ENCODE assay signal across 25 cellular contexts in genomic region chr10:68121862-68122261, GRCh38. TPM values are rescaled to one million over a fixed set of nuclear protein-coding genes. Genes with fewer than 3 reads are reported as not detected.
DNase-seq lines count a peak whose midpoint lies in the region; ATAC-seq, FAIRE-seq and TF ChIP-seq lines count a peak whose summit lies in the region.
"Had no signal": no experiment of that assay in that cellular context is flagged by ENCODE, and none has a peak within 500 bp of the region (broad histone marks: within the 10 kb centered on the region; RNA-seq: fewer than 3 reads in every experiment).

No MANE protein-coding gene starts in this region.

- H3K79me2 ChIP-seq in HepG2 (ENCODE audit: insufficient read depth, low read length): no peaks in the 10 kb centered on the region

- H3K4me1 Mint-ChIP-seq in activated CD8-positive, alpha-beta T cell treated with anti-CD3 and anti-CD28 coated beads, Interleukin-2, amount 10 ng/mL, durations not matched to agents 7 days and 5 days (ENCODE audit: low read depth): no peaks in the 10 kb centered on the region

- H3K9ac ChIP-seq in SK-N-MC (ENCODE audit: insufficient read length) (no peak overlapping the region), HepG2 (ENCODE audit: insufficient read depth, low read depth, low read length) (no peak overlapping the region)

- H3K4me2 ChIP-seq in HepG2 (ENCODE audit: low read depth, low read length): no peak overlapping the region

- no peak for TF ChIP-seq RAD21 in HepG2 (CRISPR knock-in tag; IDR thresholded peaks at IDR 0.05)

- in situ Hi-C loops in HepG2 (cut with HindIII; ENCODE audit: extremely low pct_ligation_motif_present, low pct_unique_long_range_greater_than_20kb): no loop called here
- in situ Hi-C loops in G401 (cut with HindIII; ENCODE audit: low sequenced_read_pairs): no loop called here

- H3K27ac Mint-ChIP-seq in activated CD8-positive, alpha-beta T cell treated with anti-CD3 and anti-CD28 coated beads, Interleukin-2, amount 10 ng/mL, durations not matched to agents 7 days and 5 days: no peak overlapping the region

- 0 out of 5 replicates have a peak, but pooled peaks cover 0 to 2% of the 10 kb centered on the region in 2 experiments for H3K27me3 ChIP-seq in HepG2 (ENCODE audit: control insufficient read depth in 1 of 2, insufficient read depth in 2 of 2, low read length in 2 of 2)
- H3K27me3 ChIP-seq: suprapubic skin, uterus had no signal

- 53% methylated on average over 9 of the region's 9 CpGs for WGBS in HepG2 (ENCODE audit: low lambda C conversion rate)

- no peaks in the 10 kb centered on the region for H3K4me1 ChIP-seq in HepG2 (ENCODE audit: insufficient read depth, low read length)
- H3K4me1 ChIP-seq: lower lobe of right lung, suprapubic skin, uterus had no signal

- H3K9me3 Mint-ChIP-seq in activated CD8-positive, alpha-beta T cell treated with anti-CD3 and anti-CD28 coated beads, Interleukin-2, amount 10 ng/mL, durations not matched to agents 7 days and 5 days (ENCODE audit: insufficient read depth): no peaks in the 10 kb centered on the region

- POLR2A ChIA-PET in activated CD8-positive, alpha-beta T cell treated with anti-CD3 and anti-CD28 coated beads, Interleukin-2, amount 10 ng/mL, durations not matched to agents 7 days and 5 days (lab: Charles Lee): no interaction called here
- POLR2A ChIA-PET in HepG2 (lab: Yijun Ruan, JAX): no interaction called here

- no peak for FAIRE-seq in HepG2 (lab: Jason Lieb, UNC)
- FAIRE-seq: frontal cortex, keratinocyte had no signal

- no peak overlapping the region for H3K4me3 Mint-ChIP-seq in activated CD8-positive, alpha-beta T cell treated with anti-CD3 and anti-CD28 coated beads, Interleukin-2, amount 10 ng/mL, durations not matched to agents 7 days and 5 days

- no TSS peak for BruUV-seq in HepG2 (replicated peaks; lab: Mats Ljungman, UMichigan)

- intact Hi-C loops in left ventricle myocardium superior (cut with micrococcal nuclease): no loop called here
- intact Hi-C loops in sciatic nerve (cut with DNase I): no loop called here
- intact Hi-C loops in HepG2 (cut with micrococcal nuclease; ENCODE audit: unreplicated experiment): no loop called here

- H2AFZ ChIP-seq in HepG2 (ENCODE audit: low read length): no peak overlapping the region

- H3K36me3 ChIP-seq in SK-N-MC (ENCODE audit: insufficient read depth, low read length) (no peaks in the 10 kb centered on the region), HepG2 (replicated peaks in 1 of 2; ENCODE audit: control insufficient read depth in 1 of 2, insufficient read depth in 2 of 2, low read length in 2 of 2) (no peaks in the 10 kb centered on the region)
- H3K36me3 ChIP-seq: lower lobe of right lung, suprapubic skin, uterus had no signal

- ATAC-seq in left ventricle myocardium superior (peak; percentile 33), sciatic nerve (peak; percentile 82), HepG2 (no peak)
- ATAC-seq in activated CD8-positive, alpha-beta T cell treated with anti-CD3 and anti-CD28 coated beads, Interleukin-2, amount 10 ng/mL, durations not matched to agents 7 days and 5 days: no peak
- ATAC-seq: lower lobe of right lung had no signal

- CTCF ChIA-PET in activated CD8-positive, alpha-beta T cell treated with anti-CD3 and anti-CD28 coated beads, Interleukin-2, amount 10 ng/mL, durations not matched to agents 7 days and 5 days (lab: Charles Lee): no interaction called here
- CTCF ChIA-PET in HepG2 (lab: Yijun Ruan, JAX; ENCODE audit: low intra/inter-chr PET ratio, low total read pairs): no interaction called here

- H3K27ac ChIP-seq in SK-N-MC: peak overlapping the region; percentile 73
- no peak overlapping the region for H3K27ac ChIP-seq in HepG2 (ENCODE audit: extremely low read length, insufficient read depth, low read length)
- H3K27ac ChIP-seq: C4-2B, epithelial cell of prostate, lower lobe of right lung, RWPE1, suprapubic skin, uterus had no signal

- TF ChIP-seq EP300 in HepG2 (IDR thresholded peaks at IDR 0.05; ENCODE audit: low read depth in 2 of 2, low read length in 2 of 2): no peak
- TF ChIP-seq EP300 in HepG2 (CRISPR knock-in tag; IDR thresholded peaks at IDR 0.05; ENCODE audit: borderline replicate concordance): no peak

- H3K36me3 Mint-ChIP-seq in activated CD8-positive, alpha-beta T cell treated with anti-CD3 and anti-CD28 coated beads, Interleukin-2, amount 10 ng/mL, durations not matched to agents 7 days and 5 days (ENCODE audit: low read depth): no peaks in the 10 kb centered on the region

- peaks cover 17% of the 10 kb centered on the region for H3K27me3 Mint-ChIP-seq in activated CD8-positive, alpha-beta T cell treated with anti-CD3 and anti-CD28 coated beads, Interleukin-2, amount 10 ng/mL, durations not matched to agents 7 days and 5 days (ENCODE audit: low read depth)

- DNase-seq in GM03348 (ENCODE audit: low spot score) (peak; percentile 12), SK-N-MC (ENCODE audit: low read depth, low spot score) (no peak), left ventricle myocardium superior (no peak), sciatic nerve (ENCODE audit: low spot score) (no peak), ureter (ENCODE audit: low spot score) (no peak), HepG2 (ENCODE audit: low spot score) (no peak), G401 (ENCODE audit: low spot score) (no peak)
- no peak for DNase-seq in activated CD8-positive, alpha-beta T cell treated with anti-CD3 and anti-CD28 coated beads, Interleukin-2, amount 10 ng/mL, durations not matched to agents 7 days and 5 days
- DNase-seq: activated CD4-positive, alpha-beta T cell treated with anti-CD3 and anti-CD28 coated beads for 1 hour; activated naive CD4-positive, alpha-beta T cell treated with anti-CD3 and anti-CD28 coated beads, Interleukin-2, amount 50 U/mL, for 16 hours; aorta; cerebellar nuclear complex; lower lobe of right lung; MM.1S; NCI-H1436; NCI-H510A treated with DMSO at 0.1 percent for 48 hours; nucleus accumbens; retina; uterus had no signal

- TF ChIP-seq POLR2A in HepG2 (IDR thresholded peaks at IDR 0.05; ENCODE audit: insufficient read depth in 1 of 2, low read depth in 2 of 2, low read length in 2 of 2): no peak

- H3K4me3 ChIP-seq in SK-N-MC: no peak overlapping the region
- no peak overlapping the region for H3K4me3 ChIP-seq in HepG2 (replicated peaks in 1 of 3; ENCODE audit: insufficient read depth in 1 of 3, low read depth in 2 of 3, low read length in 3 of 3)
- H3K4me3 ChIP-seq: lower lobe of right lung, suprapubic skin, uterus had no signal

- no peak for TF ChIP-seq CTCF in HepG2 (CRISPR knock-in tag; IDR thresholded peaks at IDR 0.05)

- no peaks in the 10 kb centered on the region for H3K9me3 ChIP-seq in SK-N-MC (ENCODE audit: low read depth, low read length)
- H3K9me3 ChIP-seq in HepG2 (ENCODE audit: low read length): no peaks in the 10 kb centered on the region
- H3K9me3 ChIP-seq: lower lobe of right lung, suprapubic skin, uterus had no signal

- H4K20me1 ChIP-seq in HepG2 (ENCODE audit: insufficient read depth, low read length): no peaks in the 10 kb centered on the region

RNA-seq across cellular contexts. Expression of gene MYPN, which starts 12.6 kb away (rescaled TPM):
- total RNA-seq in left ventricle myocardium superior (107 TPM), sciatic nerve (0.13 TPM), ureter (0.08 TPM), HepG2 (2016; rRNA removed; fragmentation: Illumina TruSeq; extraction: Trizol) (not detected in 2 replicates)
- total RNA-seq in activated CD8-positive, alpha-beta T cell treated with anti-CD3 and anti-CD28 coated beads, Interleukin-2, amount 10 ng/mL, durations not matched to agents 7 days and 5 days: not detected
- not detected in 2 replicates for total RNA-seq in HepG2 (2016; cell fraction: cytosol; rRNA removed; fragmentation: Illumina TruSeq; extraction: Trizol; ENCODE audit: low read depth)
- 0.04 TPM in 1 of 2 replicates, not detected in the other for total RNA-seq in HepG2 (2016; cell fraction: insoluble cytoplasmic fraction; rRNA removed; fragmentation: Illumina TruSeq; extraction: Trizol)
- total RNA-seq in HepG2 (2016; cell fraction: membrane; rRNA removed; fragmentation: Illumina TruSeq; extraction: Trizol): not detected in 2 replicates
- total RNA-seq in HepG2 (2016; cell fraction: nucleus; rRNA removed; fragmentation: Illumina TruSeq; extraction: Trizol): not detected in 2 replicates
- polyA plus RNA-seq in HepG2 (2011; rRNA removed): 0.01 TPM in 1 of 2 replicates, not detected in the other
- 0.01 TPM in 1 of 2 replicates, not detected in the other for polyA plus RNA-seq in HepG2 (2011; cell fraction: cytosol; rRNA removed)
- polyA plus RNA-seq in HepG2 (2011; cell fraction: nucleus; rRNA removed): not detected in 2 replicates
- polyA plus RNA-seq in HepG2 (2012): not detected in 2 replicates
- polyA plus RNA-seq in HepG2 (2016; cell fraction: cytosol; fragmentation: Illumina TruSeq; extraction: Trizol; ENCODE audit: low read depth): not detected in 2 replicates
- not detected in 2 replicates for polyA plus RNA-seq in HepG2 (2016; cell fraction: insoluble cytoplasmic fraction; fragmentation: Illumina TruSeq; extraction: Trizol; ENCODE audit: low read depth)
- not detected in 2 replicates for polyA plus RNA-seq in HepG2 (2016; cell fraction: membrane; fragmentation: Illumina TruSeq; extraction: Trizol; ENCODE audit: low read depth)
- polyA plus RNA-seq in HepG2 (2016; cell fraction: nucleus; fragmentation: Illumina TruSeq; extraction: Trizol; ENCODE audit: insufficient read depth, low read depth): not detected in 2 replicates
- polyA minus RNA-seq in HepG2 (2011; rRNA and poly(A)+ RNA removed; ENCODE audit: low replicate concordance): 77.2 TPM in 1 of 2 replicates, not detected in the other
- polyA minus RNA-seq in HepG2 (2011; cell fraction: cytosol; rRNA and poly(A)+ RNA removed): 0.18 and 0.20 TPM in 2 replicates
- polyA minus RNA-seq in HepG2 (2011; cell fraction: nucleus; rRNA and poly(A)+ RNA removed): 0.12 and 0.26 TPM in 2 replicates
- total RNA-seq in G401 (2014; rRNA removed; shearing (Covaris generic)): 0.06 TPM in 1 of 2 replicates, not detected in the other
- total RNA-seq: frontal cortex, lower lobe of right lung, uterus had no signal

RNA-seq across cellular contexts. Expression of gene HERC4, which starts 46.8 kb away (rescaled TPM):
- 28.3 TPM for total RNA-seq in left ventricle myocardium superior
- 95.1 TPM for total RNA-seq in sciatic nerve
- total RNA-seq in ureter: 79.5 TPM
- 10 to 100 TPM; 48.8 to 50.1 TPM for total RNA-seq in activated CD8-positive, alpha-beta T cell treated with anti-CD3 and anti-CD28 coated beads, Interleukin-2, amount 10 ng/mL, durations not matched to agents 7 days and 5 days
- 20.0 and 20.2 TPM in 2 replicates for total RNA-seq in HepG2 (2016; rRNA removed; fragmentation: Illumina TruSeq; extraction: Trizol)
- 13.3 and 16.7 TPM in 2 replicates for total RNA-seq in HepG2 (2016; cell fraction: cytosol; rRNA removed; fragmentation: Illumina TruSeq; extraction: Trizol; ENCODE audit: low read depth)
- 19.5 and 21.2 TPM in 2 replicates for total RNA-seq in HepG2 (2016; cell fraction: insoluble cytoplasmic fraction; rRNA removed; fragmentation: Illumina TruSeq; extraction: Trizol)
- total RNA-seq in HepG2 (2016; cell fraction: membrane; rRNA removed; fragmentation: Illumina TruSeq; extraction: Trizol): 12.0 and 14.9 TPM in 2 replicates
- 40.9 and 41.7 TPM in 2 replicates for total RNA-seq in HepG2 (2016; cell fraction: nucleus; rRNA removed; fragmentation: Illumina TruSeq; extraction: Trizol)
- polyA plus RNA-seq in HepG2 (2011; rRNA removed): 9.8 and 10.1 TPM in 2 replicates
- polyA plus RNA-seq in HepG2 (2011; cell fraction: cytosol; rRNA removed): 2.5 and 4.7 TPM in 2 replicates
- 12.8 and 18.8 TPM in 2 replicates for polyA plus RNA-seq in HepG2 (2011; cell fraction: nucleus; rRNA removed)
- polyA plus RNA-seq in HepG2 (2012): 15.3 and 17.7 TPM in 2 replicates
- 1.1 and 1.4 TPM in 2 replicates for polyA plus RNA-seq in HepG2 (2016; cell fraction: cytosol; fragmentation: Illumina TruSeq; extraction: Trizol; ENCODE audit: low read depth)
- 14.6 and 14.9 TPM in 2 replicates for polyA plus RNA-seq in HepG2 (2016; cell fraction: insoluble cytoplasmic fraction; fragmentation: Illumina TruSeq; extraction: Trizol; ENCODE audit: low read depth)
- polyA plus RNA-seq in HepG2 (2016; cell fraction: membrane; fragmentation: Illumina TruSeq; extraction: Trizol; ENCODE audit: low read depth): 1.9 and 2.3 TPM in 2 replicates
- polyA plus RNA-seq in HepG2 (2016; cell fraction: nucleus; fragmentation: Illumina TruSeq; extraction: Trizol; ENCODE audit: insufficient read depth, low read depth): 30.2 and 36.2 TPM in 2 replicates
- 6.1 and 29.6 TPM in 2 replicates for polyA minus RNA-seq in HepG2 (2011; rRNA and poly(A)+ RNA removed; ENCODE audit: low replicate concordance)
- 10.3 and 11.3 TPM in 2 replicates for polyA minus RNA-seq in HepG2 (2011; cell fraction: cytosol; rRNA and poly(A)+ RNA removed)
- polyA minus RNA-seq in HepG2 (2011; cell fraction: nucleus; rRNA and poly(A)+ RNA removed): 79.1 and 80.8 TPM in 2 replicates
- total RNA-seq in G401 (2014; rRNA removed; shearing (Covaris generic)): 15.4 and 16.2 TPM in 2 replicates

Comparison
In these comparisons a context has a peak if more than half of its experiments do, and no peak if none do; other contexts are left out.
1. ATAC-seq: peak in left ventricle myocardium superior (single experiment) and sciatic nerve (single experiment); none in activated CD8-positive, alpha-beta T cell treated with anti-CD3 and anti-CD28 coated beads, Interleukin-2, amount 10 ng/mL, durations not matched to agents 7 days and 5 days (single experiment) and HepG2 (single experiment).
2. RNA of gene MYPN, which starts 12.6 kb away (total RNA-seq): 107 TPM in left ventricle myocardium superior (single experiment); 0.13 TPM in sciatic nerve (single experiment), 0.08 TPM in ureter (single experiment), not detected in activated CD8-positive, alpha-beta T cell treated with anti-CD3 and anti-CD28 coated beads, Interleukin-2, amount 10 ng/mL, durations not matched to agents 7 days and 5 days, 0.04 TPM in HepG2 and 0.06 TPM in G401; every median in the first group is over 10 times any median in the second.